ENCODE assay signal across 8 cellular contexts in genomic region chr11:26227311-26227710, GRCh38.
DNase-seq lines count a peak whose midpoint lies in the region; ATAC-seq and TF ChIP-seq lines count a peak whose summit lies in the region.

No MANE protein-coding gene starts in this region.

- no peak overlapping the region for H3K27ac ChIP-seq in VCaP
- no peak overlapping the region for H3K27ac ChIP-seq in CD4-positive, alpha-beta T cell (ENCODE audit: low read depth, low read length)

- H3K4me1 Mint-ChIP-seq in CD4-positive, alpha-beta T cell (ENCODE audit: low read depth) = no peaks in the 10 kb centered on the region

- CTCF ChIA-PET in CD4-positive, alpha-beta T cell (lab: Charles Lee) = no interaction called here

- H3K9me3 ChIP-seq in CD4-positive, alpha-beta T cell (ENCODE audit: control insufficient read depth, low read length) = no peaks in the 10 kb centered on the region

- POLR2A ChIA-PET in CD4-positive, alpha-beta T cell (lab: Charles Lee) = no interaction called here

- ATAC-seq in GM21381 (IDR thresholded peaks at IDR 0.05; ENCODE audit: unreplicated experiment) (peak; percentile 72), HG03108 (IDR thresholded peaks at IDR 0.05; ENCODE audit: unreplicated experiment) (no peak)
- no peak for ATAC-seq in CD4-positive, alpha-beta T cell (ENCODE audit: poor library complexity)

- intact Hi-C loops in CD4-positive, alpha-beta T cell (cut with DNase I, micrococcal nuclease) = no loop called here

- DNase-seq in DMS79 (lab: John Stamatoyannopoulos, UW) (peak; percentile 10), HS-5 (ENCODE audit: low read depth) (peak; percentile 95), inferior parietal cortex (ENCODE audit: extremely low spot score) (peak; percentile 57)
- DNase-seq in CD4-positive, alpha-beta T cell = no peak
- DNase-seq in stimulated activated CD4-positive, alpha-beta T cell treated with anti-CD3 and anti-CD28 coated beads, Interleukin-4, amount 100 ng/mL, for 24 hours = no peak

- no peak overlapping the region for H3K27ac Mint-ChIP-seq in CD4-positive, alpha-beta T cell

- no peaks in the 10 kb centered on the region for H3K36me3 Mint-ChIP-seq in CD4-positive, alpha-beta T cell (ENCODE audit: low read depth)

- H3K27me3 ChIP-seq in CD4-positive, alpha-beta T cell (ENCODE audit: control insufficient read depth, insufficient read depth, low read length) = no peaks in the 10 kb centered on the region

- no peak overlapping the region for H3K4me3 Mint-ChIP-seq in CD4-positive, alpha-beta T cell

- H3K27me3 Mint-ChIP-seq in CD4-positive, alpha-beta T cell = no peaks in the 10 kb centered on the region

- peaks cover 2% of the 10 kb centered on the region for H3K9me3 Mint-ChIP-seq in CD4-positive, alpha-beta T cell

- TF ChIP-seq CTCF in VCaP (conservative IDR thresholded peaks at IDR 0.05) = peak; percentile 72
- no peak for TF ChIP-seq CTCF in CD4-positive, alpha-beta T cell (IDR thresholded peaks at IDR 0.05)

Comparison
In these comparisons a context has a peak if more than half of its experiments do, and no peak if none do; other contexts are left out.
1. DNase-seq: peak in DMS79 (single experiment), HS-5 (single experiment) and inferior parietal cortex (single experiment); none in CD4-positive, alpha-beta T cell (0 of 10) and stimulated activated CD4-positive, alpha-beta T cell treated with anti-CD3 and anti-CD28 coated beads, Interleukin-4, amount 100 ng/mL, for 24 hours (single experiment).